ENCODE assay signal across 18 cellular contexts in the genomic region with DNA sequence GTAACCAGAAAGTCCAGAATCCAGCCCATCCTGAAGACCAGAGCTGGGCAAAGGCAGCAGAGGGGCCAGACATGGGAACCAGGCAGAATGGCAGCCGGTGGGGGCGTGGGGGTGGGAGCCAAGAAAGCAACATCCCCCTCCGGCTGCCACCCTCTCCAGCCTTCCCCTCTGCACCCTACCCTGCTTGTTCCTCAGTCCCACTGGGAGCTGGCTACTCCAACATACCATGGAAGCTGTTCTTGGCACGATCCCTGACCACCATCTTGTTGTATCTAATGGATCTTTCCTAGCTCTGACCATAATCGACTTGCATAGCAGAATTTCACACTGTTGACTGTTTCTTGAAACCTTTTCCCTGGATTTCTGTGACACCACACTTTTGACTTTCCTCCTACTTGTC. TPM values are rescaled to one million over a fixed set of nuclear protein-coding genes. Genes with fewer than 3 reads are reported as not detected.
A peak's percentile ranks its signal among the peaks of the same experiment; 100 is the strongest.
DNase-seq lines count a peak whose midpoint lies in the region; ATAC-seq, FAIRE-seq and TF ChIP-seq lines count a peak whose summit lies in the region.
"Had no signal": no experiment of that assay in that cellular context is flagged by ENCODE, and none has a peak within 500 bp of the region (broad histone marks: within the 10 kb centered on the region; RNA-seq: fewer than 3 reads in every experiment).

No MANE protein-coding gene starts in this region.

- DNase-seq in CD4-positive, alpha-beta T cell = no peak
- DNase-seq in endothelial cell of umbilical vein (ENCODE audit: low read depth, low spot score) (no peak), GM10266 (ENCODE audit: extremely low spot score) (no peak), DMS153 (lab: John Stamatoyannopoulos, UW) (no peak)
- DNase-seq in stimulated activated effector memory CD8-positive, alpha-beta T cell treated with anti-CD3 and anti-CD28 coated beads, Interleukin-12 subunit alpha, Interleukin-12 subunit beta, amount 100 ng/mL, for 72 hours (ENCODE audit: low spot score in 2 of 2) = no peak
- DNase-seq: AML-193, DMS79, GM23248, HCEC 1CT, KBM-7, NCI-H1436 treated with DMSO at 0.1 percent for 48 hours, NCI-H2029 treated with DMSO at 0.1 percent for 48 hours, NCI-H2171 treated with DMSO at 0.1 percent for 48 hours, NCI-H774, RPMI8226 had no signal

- no peak for ATAC-seq in CD4-positive, alpha-beta T cell (ENCODE audit: poor library complexity)
- no peak for ATAC-seq in stimulated activated effector memory CD8-positive, alpha-beta T cell treated with anti-CD3 and anti-CD28 coated beads, Interleukin-12 subunit alpha, Interleukin-12 subunit beta, amount 100 ng/mL, for 72 hours
- no peak for ATAC-seq in HG02763 (IDR thresholded peaks at IDR 0.05; ENCODE audit: unreplicated experiment)

- H4K20me1 ChIP-seq in endothelial cell of umbilical vein (replicated peaks; ENCODE audit: control insufficient read depth, extremely low read depth, insufficient read depth, low read length) = no peaks in the 10 kb centered on the region

- no peak overlapping the region for H3K9ac ChIP-seq in endothelial cell of umbilical vein (replicated peaks; ENCODE audit: extremely low read depth, insufficient read depth, low read length)
- H3K9ac ChIP-seq: GM23248 had no signal

- no peaks in the 10 kb centered on the region for H3K27me3 Mint-ChIP-seq in CD4-positive, alpha-beta T cell

- dilution Hi-C loops in endothelial cell of umbilical vein (cut with MboI; ENCODE audit: extremely low pct_ligation_motif_present, low sequenced_read_pairs) = no loop called here

- no peak overlapping the region for H3K4me3 Mint-ChIP-seq in CD4-positive, alpha-beta T cell
- H3K4me3 Mint-ChIP-seq in stimulated activated effector memory CD8-positive, alpha-beta T cell treated with anti-CD3 and anti-CD28 coated beads, Interleukin-12 subunit alpha, Interleukin-12 subunit beta, amount 100 ng/mL, for 72 hours = no peak overlapping the region

- FAIRE-seq in endothelial cell of umbilical vein (lab: Jason Lieb, UNC) = no peak

- intact Hi-C loops in CD4-positive, alpha-beta T cell (cut with DNase I, micrococcal nuclease) = loop anchor here in 1 of 2 experiments (2.0 to 5.0 kb wide), 2 partner anchors 19 to 61 kb away; no protein-coding TSS in a partner anchor
- intact Hi-C loops in endothelial cell of umbilical vein (cut with micrococcal nuclease) = loop anchor here (2.0 kb wide), 1 partner anchor 61 kb away; no protein-coding TSS in a partner anchor

- no peaks in the 10 kb centered on the region for H3K9me3 Mint-ChIP-seq in CD4-positive, alpha-beta T cell
- H3K9me3 Mint-ChIP-seq in stimulated activated effector memory CD8-positive, alpha-beta T cell treated with anti-CD3 and anti-CD28 coated beads, Interleukin-12 subunit alpha, Interleukin-12 subunit beta, amount 100 ng/mL, for 72 hours = no peaks in the 10 kb centered on the region

- H3K36me3 Mint-ChIP-seq in CD4-positive, alpha-beta T cell (ENCODE audit: low read depth) = peaks cover 84% of the 10 kb centered on the region
- H3K36me3 Mint-ChIP-seq in stimulated activated effector memory CD8-positive, alpha-beta T cell treated with anti-CD3 and anti-CD28 coated beads, Interleukin-12 subunit alpha, Interleukin-12 subunit beta, amount 100 ng/mL, for 72 hours = peaks cover 49% of the 10 kb centered on the region

- H3K9me1 ChIP-seq in endothelial cell of umbilical vein (replicated peaks; ENCODE audit: control insufficient read depth, extremely low read depth, insufficient read depth, low read length) = no peaks in the 10 kb centered on the region

- BruUV-seq in endothelial cell of umbilical vein (replicated peaks; lab: Mats Ljungman, UMichigan) = no TSS peak

- no peak overlapping the region for H3K4me2 ChIP-seq in endothelial cell of umbilical vein (ENCODE audit: insufficient read depth, low read length)

- no peak for TF ChIP-seq CTCF in CD4-positive, alpha-beta T cell (IDR thresholded peaks at IDR 0.05)
- TF ChIP-seq CTCF in endothelial cell of umbilical vein (IDR thresholded peaks at IDR 0.05; ENCODE audit: extremely low read depth in 1 of 2, insufficient read depth in 1 of 2, low read depth in 1 of 2, low read length in 2 of 2) = no peak
- no peak for TF ChIP-seq CTCF in GM10266 (IDR thresholded peaks at IDR 0.05; ENCODE audit: control insufficient read depth, insufficient read depth, low read depth, missing control alignments)

- TF ChIP-seq POLR2A in endothelial cell of umbilical vein (IDR thresholded peaks at IDR 0.05; ENCODE audit: low read depth, low read length) = peak; percentile 42

- no peaks in the 10 kb centered on the region for H3K4me1 ChIP-seq in endothelial cell of umbilical vein (ENCODE audit: control insufficient read depth, extremely low read depth, insufficient read depth, low read length)
- H3K4me1 ChIP-seq: SJSA1 had no signal

- CTCF ChIA-PET in CD4-positive, alpha-beta T cell (lab: Charles Lee) = no interaction called here
- CTCF ChIA-PET in endothelial cell of umbilical vein (lab: Charles Lee) = no interaction called here

- H3K27ac Mint-ChIP-seq in CD4-positive, alpha-beta T cell = peak overlapping the region; percentile 98
- H3K27ac Mint-ChIP-seq in stimulated activated effector memory CD8-positive, alpha-beta T cell treated with anti-CD3 and anti-CD28 coated beads, Interleukin-12 subunit alpha, Interleukin-12 subunit beta, amount 100 ng/mL, for 72 hours = peak overlapping the region; percentile 68

- no peaks in the 10 kb centered on the region for H3K27me3 ChIP-seq in CD4-positive, alpha-beta T cell (ENCODE audit: control insufficient read depth, insufficient read depth, low read length)
- H3K27me3 ChIP-seq in endothelial cell of umbilical vein (ENCODE audit: control insufficient read depth in 2 of 2, insufficient read depth in 2 of 2, low read length in 2 of 2) = no peaks in the 10 kb centered on the region
- H3K27me3 ChIP-seq: SJSA1 had no signal

- peaks cover 43% of the 10 kb centered on the region for H3K4me1 Mint-ChIP-seq in CD4-positive, alpha-beta T cell (ENCODE audit: low read depth)
- H3K4me1 Mint-ChIP-seq in stimulated activated effector memory CD8-positive, alpha-beta T cell treated with anti-CD3 and anti-CD28 coated beads, Interleukin-12 subunit alpha, Interleukin-12 subunit beta, amount 100 ng/mL, for 72 hours = peaks cover 20% of the 10 kb centered on the region

- H3K4me3 ChIP-seq in endothelial cell of umbilical vein (replicated peaks in 1 of 3; ENCODE audit: insufficient read depth in 1 of 3, low read depth in 1 of 3, low read length in 3 of 3) = no peak overlapping the region
- H3K4me3 ChIP-seq: GM23248, SJSA1 had no signal

- H3K36me3 ChIP-seq in KOPT-K1 (ENCODE audit: insufficient read depth, low read length) = peaks cover 100% of the 10 kb centered on the region
- H3K36me3 ChIP-seq in endothelial cell of umbilical vein (ENCODE audit: control insufficient read depth in 2 of 2, extremely low read depth in 1 of 2, insufficient read depth in 2 of 2, low read length in 2 of 2) = peaks cover 4 to 33% of the 10 kb centered on the region in 2 experiments

- no peaks in the 10 kb centered on the region for H3K9me3 ChIP-seq in CD4-positive, alpha-beta T cell (ENCODE audit: control insufficient read depth, low read length)
- no peaks in the 10 kb centered on the region for H3K9me3 ChIP-seq in KOPT-K1 (ENCODE audit: insufficient read depth, low read length, poor library complexity, severe bottlenecking)
- H3K9me3 ChIP-seq in endothelial cell of umbilical vein (replicated peaks; ENCODE audit: control insufficient read depth, insufficient read depth, low read length) = no peaks in the 10 kb centered on the region
- H3K9me3 ChIP-seq: SJSA1 had no signal

- POLR2A ChIA-PET in CD4-positive, alpha-beta T cell (lab: Charles Lee) = no interaction called here
- POLR2A ChIA-PET in endothelial cell of umbilical vein (lab: Charles Lee) = no interaction called here

- H3K79me2 ChIP-seq in endothelial cell of umbilical vein (ENCODE audit: control insufficient read depth, insufficient read depth, low read length) = no peaks in the 10 kb centered on the region

- H2AFZ ChIP-seq in endothelial cell of umbilical vein (ENCODE audit: low read depth, low read length) = no peak overlapping the region
- H2AFZ ChIP-seq: GM23248 had no signal

- H3K27ac ChIP-seq in CD4-positive, alpha-beta T cell (ENCODE audit: low read depth, low read length) = no peak overlapping the region
- H3K27ac ChIP-seq in KOPT-K1 (ENCODE audit: low read depth, low read length, poor library complexity, severe bottlenecking) (peak overlapping the region; percentile 90), endothelial cell of umbilical vein (ENCODE audit: insufficient read depth, low read depth, low read length) (no peak overlapping the region)
- H3K27ac ChIP-seq: GM23248, SJSA1 had no signal

TF ChIP-seq in endothelial cell of umbilical vein, 7 proteins besides CTCF, POLR2A, EP300 and RAD21 (continues in another document):
- TF ChIP-seq MYC (IDR thresholded peaks at IDR 0.05; ENCODE audit: low read depth, low read length) = no peak
- TF ChIP-seq, protein P1, sequence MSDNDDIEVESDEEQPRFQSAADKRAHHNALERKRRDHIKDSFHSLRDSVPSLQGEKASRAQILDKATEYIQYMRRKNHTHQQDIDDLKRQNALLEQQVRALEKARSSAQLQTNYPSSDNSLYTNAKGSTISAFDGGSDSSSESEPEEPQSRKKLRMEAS (IDR thresholded peaks at IDR 0.05; ENCODE audit: insufficient read depth, insufficient read length) = no peak
- TF ChIP-seq GATA2 (IDR thresholded peaks at IDR 0.05; ENCODE audit: insufficient read depth, insufficient read length, low read depth, low read length) = no peak
- no peak for TF ChIP-seq FOS (IDR thresholded peaks at IDR 0.05; ENCODE audit: borderline replicate concordance, insufficient read depth, low read length)

RNA-seq across cellular contexts. Expression of a gene that starts 30.2 kb away (rescaled TPM):
- total RNA-seq in CD4-positive, alpha-beta T cell = 10 to 100 TPM; 31.7 to 32.8 TPM
- 26.3 and 33.2 TPM in 2 replicates for total RNA-seq in endothelial cell of umbilical vein
- polyA plus RNA-seq in endothelial cell of umbilical vein = 29.8 and 33.1 TPM in 2 replicates
- 25.8 and 29.4 TPM in 2 replicates for polyA plus RNA-seq in endothelial cell of umbilical vein (2011; cell fraction: cytosol; rRNA removed)
- polyA plus RNA-seq in endothelial cell of umbilical vein (2011; cell fraction: nucleus; rRNA removed) = 49.2 and 50.3 TPM in 2 replicates
- polyA plus RNA-seq in endothelial cell of umbilical vein (2012) = 23.0 and 30.6 TPM in 2 replicates
- 23.0 and 24.0 TPM in 2 replicates for polyA minus RNA-seq in endothelial cell of umbilical vein
- polyA minus RNA-seq in endothelial cell of umbilical vein (2011; cell fraction: cytosol; rRNA and poly(A)+ RNA removed) = 9.2 TPM
- 9.7 and 13.6 TPM in 2 replicates for polyA minus RNA-seq in endothelial cell of umbilical vein (2011; cell fraction: nucleus; rRNA and poly(A)+ RNA removed)

RNA-seq across cellular contexts. Expression of a gene that starts 38.9 kb away (rescaled TPM):
- total RNA-seq in CD4-positive, alpha-beta T cell = 1 to 10 TPM; 1.7 to 2.4 TPM
- 127 and 135 TPM in 2 replicates for total RNA-seq in endothelial cell of umbilical vein
- polyA plus RNA-seq in endothelial cell of umbilical vein = 167 and 174 TPM in 2 replicates
- polyA plus RNA-seq in endothelial cell of umbilical vein (2011; cell fraction: cytosol; rRNA removed) = 167 and 187 TPM in 2 replicates
- polyA plus RNA-seq in endothelial cell of umbilical vein (2011; cell fraction: nucleus; rRNA removed) = 71.4 and 78.6 TPM in 2 replicates
- 153 and 185 TPM in 2 replicates for polyA plus RNA-seq in endothelial cell of umbilical vein (2012)
- polyA minus RNA-seq in endothelial cell of umbilical vein = 66.6 and 89.4 TPM in 2 replicates
- 6.9 TPM for polyA minus RNA-seq in endothelial cell of umbilical vein (2011; cell fraction: cytosol; rRNA and poly(A)+ RNA removed)
- polyA minus RNA-seq in endothelial cell of umbilical vein (2011; cell fraction: nucleus; rRNA and poly(A)+ RNA removed) = 29.8 and 37.1 TPM in 2 replicates

Comparison
In these comparisons a context has a peak if more than half of its experiments do, and no peak if none do; other contexts are left out.
1. RNA of a gene that starts 38.9 kb away (total RNA-seq): 127 to 135 TPM in endothelial cell of umbilical vein; 1.7 to 2.4 TPM in CD4-positive, alpha-beta T cell; every median in the first group is over 10 times any median in the second.